7 cellular contexts compared by ENCODE assay signal in genomic region chr18:59056706-59057492, GRCh38.
A peak's percentile ranks its signal among the peaks of the same experiment; 100 is the strongest.
DNase-seq lines count a peak whose midpoint lies in the region; ATAC-seq and TF ChIP-seq lines count a peak whose summit lies in the region.

No MANE protein-coding gene starts in this region.

- peak; percentile 35 for DNase-seq in GM10248 (ENCODE audit: extremely low spot score)
- peak; percentile 57 for DNase-seq in HFFc6
- DNase-seq in NCI-H446 treated with DMSO at 0.1 percent for 48 hours (lab: John Stamatoyannopoulos, UW) = peak; percentile 49
- peak; percentile 73 for DNase-seq in activated CD8-positive, alpha-beta T cell treated with anti-CD3 and anti-CD28 coated beads, Interleukin-2, amount 10 ng/mL, durations not matched to agents 7 days and 5 days
- DNase-seq in fibroblast of pulmonary artery (ENCODE audit: low read depth) = peak; percentile 87
- peak; percentile 88 for DNase-seq in neural crest cell (ENCODE audit: low read depth, low spot score)

- no peaks in the 10 kb centered on the region for H3K36me3 Mint-ChIP-seq in HFFc6 (ENCODE audit: low read depth)
- no peaks in the 10 kb centered on the region for H3K36me3 Mint-ChIP-seq in activated CD8-positive, alpha-beta T cell treated with anti-CD3 and anti-CD28 coated beads, Interleukin-2, amount 10 ng/mL, durations not matched to agents 7 days and 5 days (ENCODE audit: low read depth)
- H3K36me3 Mint-ChIP-seq in neural crest cell (ENCODE audit: low read depth) = no peaks in the 10 kb centered on the region

- H3K27ac Mint-ChIP-seq in HFFc6 (no peak overlapping the region), neural crest cell (ENCODE audit: unreplicated experiment) (no peak overlapping the region)
- H3K27ac Mint-ChIP-seq in activated CD8-positive, alpha-beta T cell treated with anti-CD3 and anti-CD28 coated beads, Interleukin-2, amount 10 ng/mL, durations not matched to agents 7 days and 5 days = no peak overlapping the region

- H3K4me1 Mint-ChIP-seq in HFFc6 (ENCODE audit: low read depth) (peaks cover 35% of the 10 kb centered on the region), neural crest cell (peaks cover 3% of the 10 kb centered on the region)
- no peaks in the 10 kb centered on the region for H3K4me1 Mint-ChIP-seq in activated CD8-positive, alpha-beta T cell treated with anti-CD3 and anti-CD28 coated beads, Interleukin-2, amount 10 ng/mL, durations not matched to agents 7 days and 5 days (ENCODE audit: low read depth)

- POLR2A ChIA-PET in GM10248 (lab: Yijun Ruan, JAX) = no interaction called here
- POLR2A ChIA-PET in activated CD8-positive, alpha-beta T cell treated with anti-CD3 and anti-CD28 coated beads, Interleukin-2, amount 10 ng/mL, durations not matched to agents 7 days and 5 days (lab: Charles Lee) = no interaction called here

- ATAC-seq in activated CD8-positive, alpha-beta T cell treated with anti-CD3 and anti-CD28 coated beads, Interleukin-2, amount 10 ng/mL, durations not matched to agents 7 days and 5 days = no peak
- ATAC-seq in GM21717 (IDR thresholded peaks at IDR 0.05; ENCODE audit: unreplicated experiment) = no peak

- no peaks in the 10 kb centered on the region for H3K9me3 Mint-ChIP-seq in HFFc6
- no peaks in the 10 kb centered on the region for H3K9me3 Mint-ChIP-seq in activated CD8-positive, alpha-beta T cell treated with anti-CD3 and anti-CD28 coated beads, Interleukin-2, amount 10 ng/mL, durations not matched to agents 7 days and 5 days (ENCODE audit: insufficient read depth)
- H3K9me3 Mint-ChIP-seq in neural crest cell = no peaks in the 10 kb centered on the region

- CTCF ChIA-PET in GM10248 (lab: Yijun Ruan, JAX) = interaction anchor here (0.7 to 2.6 kb wide), 8 partner anchors 10 to 289 kb away, joined by 3 to 9 read pairs (median 3); no protein-coding TSS in a partner anchor
- CTCF ChIA-PET in activated CD8-positive, alpha-beta T cell treated with anti-CD3 and anti-CD28 coated beads, Interleukin-2, amount 10 ng/mL, durations not matched to agents 7 days and 5 days (lab: Charles Lee) = interaction anchor here (0.6 to 1.2 kb wide), 3 partner anchors 10 to 287 kb away, joined by 3 read pairs; no protein-coding TSS in a partner anchor

- H3K4me3 Mint-ChIP-seq in HFFc6 (no peak overlapping the region), neural crest cell (no peak overlapping the region)
- H3K4me3 Mint-ChIP-seq in activated CD8-positive, alpha-beta T cell treated with anti-CD3 and anti-CD28 coated beads, Interleukin-2, amount 10 ng/mL, durations not matched to agents 7 days and 5 days = no peak overlapping the region

- no peak overlapping the region for H3K4me3 ChIP-seq in fibroblast of pulmonary artery (replicated peaks; ENCODE audit: low read depth, low read length)

- peak; percentile 68 for TF ChIP-seq CTCF in GM10248 (IDR thresholded peaks at IDR 0.05; ENCODE audit: control extremely low read depth, extremely low read depth, low read depth, missing control alignments)
- TF ChIP-seq CTCF in HFFc6 (IDR thresholded peaks at IDR 0.05) = peak; percentile 97
- peak; percentile 96 for TF ChIP-seq CTCF in fibroblast of pulmonary artery (IDR thresholded peaks at IDR 0.05; ENCODE audit: low read length, missing control alignments)
- TF ChIP-seq CTCF in neural crest cell (conservative IDR thresholded peaks at IDR 0.05) = peak; percentile 92

- H3K27me3 Mint-ChIP-seq in HFFc6 (ENCODE audit: insufficient read depth) (peaks cover 3% of the 10 kb centered on the region), neural crest cell (ENCODE audit: low read depth) (no peaks in the 10 kb centered on the region)
- peaks cover 6% of the 10 kb centered on the region for H3K27me3 Mint-ChIP-seq in activated CD8-positive, alpha-beta T cell treated with anti-CD3 and anti-CD28 coated beads, Interleukin-2, amount 10 ng/mL, durations not matched to agents 7 days and 5 days (ENCODE audit: low read depth)

Comparison
In these comparisons a context has a peak if more than half of its experiments do, and no peak if none do; other contexts are left out.
1. DNase-seq: peak in every context shown above with its lines; median percentile 88 in neural crest cell; 87 in fibroblast of pulmonary artery; 73 in activated CD8-positive, alpha-beta T cell treated with anti-CD3 and anti-CD28 coated beads, Interleukin-2, amount 10 ng/mL, durations not matched to agents 7 days and 5 days; 57 in HFFc6; 49 in NCI-H446 treated with DMSO at 0.1 percent for 48 hours; 35 in GM10248.